8 cellular contexts compared by ENCODE assay signal in the genomic region with DNA sequence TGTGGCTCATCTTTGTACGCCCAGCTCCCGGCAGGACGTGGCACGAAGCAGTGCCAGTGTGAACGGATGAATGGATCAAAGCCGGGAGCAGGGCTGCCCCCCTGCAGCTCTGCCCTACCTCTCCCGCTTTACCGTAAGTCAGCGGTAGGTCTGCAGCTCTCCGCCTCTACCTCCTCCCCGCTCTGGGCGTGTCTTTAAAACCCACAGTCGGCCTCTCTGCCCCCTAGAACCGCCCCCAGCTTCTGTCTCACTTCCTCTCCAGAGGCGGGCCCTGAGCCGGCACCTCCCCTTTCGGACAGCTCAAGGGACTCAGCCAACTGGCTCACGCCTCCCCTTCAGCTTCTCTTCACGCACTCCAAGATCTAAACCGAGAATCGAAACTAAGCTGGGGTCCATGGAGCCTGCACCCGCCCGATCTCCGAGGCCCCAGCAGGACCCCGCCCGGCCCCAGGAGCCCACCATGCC. TPM values are rescaled to one million over a fixed set of nuclear protein-coding genes. Genes with fewer than 3 reads are reported as not detected.
DNase-seq lines count a peak whose midpoint lies in the region; ATAC-seq and TF ChIP-seq lines count a peak whose summit lies in the region.

A gene with protein sequence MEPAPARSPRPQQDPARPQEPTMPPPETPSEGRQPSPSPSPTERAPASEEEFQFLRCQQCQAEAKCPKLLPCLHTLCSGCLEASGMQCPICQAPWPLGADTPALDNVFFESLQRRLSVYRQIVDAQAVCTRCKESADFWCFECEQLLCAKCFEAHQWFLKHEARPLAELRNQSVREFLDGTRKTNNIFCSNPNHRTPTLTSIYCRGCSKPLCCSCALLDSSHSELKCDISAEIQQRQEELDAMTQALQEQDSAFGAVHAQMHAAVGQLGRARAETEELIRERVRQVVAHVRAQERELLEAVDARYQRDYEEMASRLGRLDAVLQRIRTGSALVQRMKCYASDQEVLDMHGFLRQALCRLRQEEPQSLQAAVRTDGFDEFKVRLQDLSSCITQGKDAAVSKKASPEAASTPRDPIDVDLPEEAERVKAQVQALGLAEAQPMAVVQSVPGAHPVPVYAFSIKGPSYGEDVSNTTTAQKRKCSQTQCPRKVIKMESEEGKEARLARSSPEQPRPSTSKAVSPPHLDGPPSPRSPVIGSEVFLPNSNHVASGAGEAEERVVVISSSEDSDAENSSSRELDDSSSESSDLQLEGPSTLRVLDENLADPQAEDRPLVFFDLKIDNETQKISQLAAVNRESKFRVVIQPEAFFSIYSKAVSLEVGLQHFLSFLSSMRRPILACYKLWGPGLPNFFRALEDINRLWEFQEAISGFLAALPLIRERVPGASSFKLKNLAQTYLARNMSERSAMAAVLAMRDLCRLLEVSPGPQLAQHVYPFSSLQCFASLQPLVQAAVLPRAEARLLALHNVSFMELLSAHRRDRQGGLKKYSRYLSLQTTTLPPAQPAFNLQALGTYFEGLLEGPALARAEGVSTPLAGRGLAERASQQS (plus strand): TSS at position 298 of the 465 bp plus-strand sequence. CDS start 97 bp downstream, at position 395.

- H3K4me3 ChIP-seq in DND-41 (ENCODE audit: low read depth in 1 of 2, low read length in 2 of 2): peak within 1 kb of the TSS; percentile 90 to 99
- peak within 1 kb of the TSS; percentile 88 for H3K4me3 ChIP-seq in GM23338
- H3K4me3 ChIP-seq in LNCaP clone FGC (ENCODE audit: low read depth, low read length): peak within 1 kb of the TSS; percentile 91
- peak within 1 kb of the TSS; percentile 52 for H3K4me3 ChIP-seq in RWPE2 (ENCODE audit: severe bottlenecking)
- peak within 1 kb of the TSS; percentile 97 for H3K4me3 ChIP-seq in fibroblast of mammary gland (ENCODE audit: control insufficient read depth, low read depth, low read length)

- no peaks in the 10 kb centered on the region for H3K9me3 Mint-ChIP-seq in GM23338
- H3K9me3 Mint-ChIP-seq in activated T-helper 2 cell treated with anti-CD3 and anti-CD28 coated beads, Interferon-gamma antibody, Interleukin-2, Interleukin-4, amounts not matched to agents 10 μg/mL and 5 μg/mL and 100 μg/mL, durations not matched to agents 14 hours and 24 hours and 36 hours: no peaks in the 10 kb centered on the region
- H3K9me3 Mint-ChIP-seq in natural killer cell: no peaks in the 10 kb centered on the region

- peaks cover 63% of the 10 kb centered on the region for H3K79me2 ChIP-seq in DND-41 (ENCODE audit: insufficient read depth, low read length)
- H3K79me2 ChIP-seq in GM23338 (replicated peaks; ENCODE audit: insufficient read depth): peaks cover 28% of the 10 kb centered on the region

- peak within 1 kb of the TSS; percentile 98 for H3K4me2 ChIP-seq in DND-41 (ENCODE audit: insufficient read depth, low read length)
- H3K4me2 ChIP-seq in GM23338: peak within 1 kb of the TSS; percentile 86

- ATAC-seq in DND-41 (ENCODE audit: insufficient read depth, low read depth): peak; percentile 84
- peak; percentile 89 for ATAC-seq in GM23338
- ATAC-seq in RWPE2 (ENCODE audit: low read depth): peak; percentile 88
- ATAC-seq in natural killer cell: peak; percentile 84 to 93 (median 85)

- H3K4me3 Mint-ChIP-seq in GM23338: peak within 1 kb of the TSS; percentile 92
- peak within 1 kb of the TSS; percentile 90 for H3K4me3 Mint-ChIP-seq in activated T-helper 2 cell treated with anti-CD3 and anti-CD28 coated beads, Interferon-gamma antibody, Interleukin-2, Interleukin-4, amounts not matched to agents 10 μg/mL and 5 μg/mL and 100 μg/mL, durations not matched to agents 14 hours and 24 hours and 36 hours (ENCODE audit: low read depth)
- peak within 1 kb of the TSS; percentile 99 for H3K4me3 Mint-ChIP-seq in natural killer cell

- H3K36me3 Mint-ChIP-seq in GM23338 (ENCODE audit: low read depth) (peaks cover 10% of the 10 kb centered on the region; the same call in 2 of the 3 replicates), natural killer cell (no peaks in the 10 kb centered on the region)
- H3K36me3 Mint-ChIP-seq in activated T-helper 2 cell treated with anti-CD3 and anti-CD28 coated beads, Interferon-gamma antibody, Interleukin-2, Interleukin-4, amounts not matched to agents 10 μg/mL and 5 μg/mL and 100 μg/mL, durations not matched to agents 14 hours and 24 hours and 36 hours (ENCODE audit: low read depth): peaks cover 34% of the 10 kb centered on the region

- H3K27ac ChIP-seq in DND-41 (ENCODE audit: low read length) (peak within 1 kb of the TSS; percentile 89), GM23338 (ENCODE audit: low read depth) (peak within 1 kb of the TSS; percentile 48; the same call in 1 of the 2 replicates), RWPE2 (ENCODE audit: poor library complexity, severe bottlenecking) (peak within 1 kb of the TSS; percentile 66)

- H3K27me3 Mint-ChIP-seq in GM23338 (ENCODE audit: insufficient read depth, low read depth, poor library complexity) (peaks cover 18% of the 10 kb centered on the region), natural killer cell (ENCODE audit: low read depth in 2 of 2) (no peaks in the 10 kb centered on the region)
- H3K27me3 Mint-ChIP-seq in activated T-helper 2 cell treated with anti-CD3 and anti-CD28 coated beads, Interferon-gamma antibody, Interleukin-2, Interleukin-4, amounts not matched to agents 10 μg/mL and 5 μg/mL and 100 μg/mL, durations not matched to agents 14 hours and 24 hours and 36 hours (ENCODE audit: low read depth): no peaks in the 10 kb centered on the region

- H3K4me1 ChIP-seq in DND-41 (ENCODE audit: insufficient read depth, low read length) (peaks cover 75% of the 10 kb centered on the region), GM23338 (ENCODE audit: insufficient read depth) (peaks cover 9% of the 10 kb centered on the region), RWPE2 (ENCODE audit: insufficient read depth, poor library complexity, severe bottlenecking) (peaks cover 38% of the 10 kb centered on the region)

- TF ChIP-seq CTCF in DND-41 (IDR thresholded peaks at IDR 0.05; ENCODE audit: borderline replicate concordance, extremely low read depth, low read length, poor library complexity, severe bottlenecking) (no peak), GM23338 (conservative IDR thresholded peaks at IDR 0.05; ENCODE audit: low read depth in 2 of 2) (no peak; a peak in 1 of 4 replicates), LNCaP clone FGC (IDR thresholded peaks at IDR 0.05; ENCODE audit: control insufficient read depth, extremely low read depth, insufficient read depth) (no peak), RWPE2 (IDR thresholded peaks at IDR 0.05; ENCODE audit: poor library complexity, severe bottlenecking) (no peak), fibroblast of mammary gland (conservative IDR thresholded peaks at IDR 0.05; ENCODE audit: control insufficient read depth, insufficient read depth, low read depth, low read length) (no peak), natural killer cell (IDR thresholded peaks at IDR 0.05) (no peak)

- H2AFZ ChIP-seq in DND-41 (ENCODE audit: low read depth, low read length) (peak within 1 kb of the TSS; percentile 97), GM23338 (peak within 1 kb of the TSS; percentile 67)

- H3K36me3 ChIP-seq in DND-41 (ENCODE audit: insufficient read depth, low read length) (peaks cover 20% of the 10 kb centered on the region), GM23338 (ENCODE audit: insufficient read depth) (peaks cover 12% of the 10 kb centered on the region; the same call in 1 of the 2 replicates), RWPE2 (ENCODE audit: low read depth) (peaks cover 27% of the 10 kb centered on the region)

- H3K9me3 ChIP-seq in DND-41 (ENCODE audit: insufficient read depth, low read length, severe bottlenecking): no peaks in the 10 kb centered on the region
- no peaks in the 10 kb centered on the region for H3K9me3 ChIP-seq in RWPE2 (ENCODE audit: severe bottlenecking)

- H3K9me2 ChIP-seq in GM23338 (ENCODE audit: insufficient read depth): no peaks in the 10 kb centered on the region

- H3K4me1 Mint-ChIP-seq in GM23338 (peaks cover 21% of the 10 kb centered on the region), natural killer cell (peaks cover 52 to 78% of the 10 kb centered on the region in 2 donors)
- H3K4me1 Mint-ChIP-seq in activated T-helper 2 cell treated with anti-CD3 and anti-CD28 coated beads, Interferon-gamma antibody, Interleukin-2, Interleukin-4, amounts not matched to agents 10 μg/mL and 5 μg/mL and 100 μg/mL, durations not matched to agents 14 hours and 24 hours and 36 hours (ENCODE audit: low read depth): peaks cover 50% of the 10 kb centered on the region

- H3K27ac Mint-ChIP-seq in GM23338 (peak within 1 kb of the TSS; percentile 75), natural killer cell (peak within 1 kb of the TSS; percentile 89 to 95)
- peak within 1 kb of the TSS; percentile 94 for H3K27ac Mint-ChIP-seq in activated T-helper 2 cell treated with anti-CD3 and anti-CD28 coated beads, Interferon-gamma antibody, Interleukin-2, Interleukin-4, amounts not matched to agents 10 μg/mL and 5 μg/mL and 100 μg/mL, durations not matched to agents 14 hours and 24 hours and 36 hours

- intact Hi-C loops in activated T-helper 2 cell treated with anti-CD3 and anti-CD28 coated beads, Interferon-gamma antibody, Interleukin-2, Interleukin-4, amounts not matched to agents 10 μg/mL and 5 μg/mL and 100 μg/mL, durations not matched to agents 14 hours and 24 hours and 36 hours (cut with micrococcal nuclease): loop anchor here (1.0 to 10.0 kb wide), 5 partner anchors 13 to 790 kb away; a partner anchor contains a TSS
- intact Hi-C loops in natural killer cell (cut with micrococcal nuclease): no loop called here

- H3K9ac ChIP-seq in DND-41 (ENCODE audit: low read depth, low read length): peak within 1 kb of the TSS; percentile 83

- H3K27me3 ChIP-seq in DND-41 (ENCODE audit: insufficient read depth, low read length, poor library complexity) (no peaks in the 10 kb centered on the region), GM23338 (ENCODE audit: insufficient read depth) (peaks cover 4% of the 10 kb centered on the region; the same call in 1 of the 2 replicates), RWPE2 (ENCODE audit: insufficient read depth, poor library complexity, severe bottlenecking) (no peaks in the 10 kb centered on the region)

- DNase-seq in DND-41 (peak; percentile 94), GM23338 (ENCODE audit: low spot score) (peak; percentile 99), LNCaP clone FGC (ENCODE audit: low read depth) (peak; percentile 72), RWPE2 (ENCODE audit: low spot score) (peak; percentile 100), fibroblast of mammary gland (ENCODE audit: low read depth) (peak; percentile 92), natural killer cell (peak; percentile 92)
- DNase-seq in activated T-helper 2 cell treated with anti-CD3 and anti-CD28 coated beads, Interferon-gamma antibody, Interleukin-2, Interleukin-4, amounts not matched to agents 10 μg/mL and 5 μg/mL and 100 μg/mL, durations not matched to agents 14 hours and 24 hours and 36 hours (ENCODE audit: low spot score): peak; percentile 96
- DNase-seq in stimulated activated naive CD4-positive, alpha-beta T cell treated with Interleukin-2 at 50 U/mL for 16 hours (lab: John Stamatoyannopoulos, UW): peak; percentile 96

- no peaks in the 10 kb centered on the region for H4K20me1 ChIP-seq in DND-41 (ENCODE audit: insufficient read depth, low read length)
- peaks cover 13% of the 10 kb centered on the region for H4K20me1 ChIP-seq in GM23338 (replicated peaks; ENCODE audit: insufficient read depth)

- H3F3A ChIP-seq in GM23338 (replicated peaks; ENCODE audit: low read depth): no peaks in the 10 kb centered on the region

RNA-seq across cellular contexts. Expression of the gene that starts here (rescaled TPM):
- total RNA-seq in GM23338 (2014; rRNA removed; shearing (Covaris generic)): 73.1 and 85.3 TPM in 2 replicates
- polyA plus RNA-seq in GM23338 (2016; fragmentation: Nextera tagmentation; extraction: Ambion mirVana): 18.9 and 19.0 TPM in 2 replicates
- total RNA-seq in activated T-helper 2 cell treated with anti-CD3 and anti-CD28 coated beads, Interferon-gamma antibody, Interleukin-2, Interleukin-4, amounts not matched to agents 10 μg/mL and 5 μg/mL and 100 μg/mL, durations not matched to agents 14 hours and 24 hours and 36 hours: 64.5 and 70.2 TPM in 2 replicates
- 10 to 100 TPM; 65.8 to 68.7 (median 67.6) TPM for total RNA-seq in natural killer cell

Comparison
In these comparisons a context has a peak if more than half of its experiments do, and no peak if none do; other contexts are left out.
1. Peak in every context shown above with its lines: DNase-seq, ATAC-seq, H3K4me3 ChIP-seq and H3K27ac ChIP-seq.